Comparison of ENCODE assay signal across 1 cellular context in the genomic region with DNA sequence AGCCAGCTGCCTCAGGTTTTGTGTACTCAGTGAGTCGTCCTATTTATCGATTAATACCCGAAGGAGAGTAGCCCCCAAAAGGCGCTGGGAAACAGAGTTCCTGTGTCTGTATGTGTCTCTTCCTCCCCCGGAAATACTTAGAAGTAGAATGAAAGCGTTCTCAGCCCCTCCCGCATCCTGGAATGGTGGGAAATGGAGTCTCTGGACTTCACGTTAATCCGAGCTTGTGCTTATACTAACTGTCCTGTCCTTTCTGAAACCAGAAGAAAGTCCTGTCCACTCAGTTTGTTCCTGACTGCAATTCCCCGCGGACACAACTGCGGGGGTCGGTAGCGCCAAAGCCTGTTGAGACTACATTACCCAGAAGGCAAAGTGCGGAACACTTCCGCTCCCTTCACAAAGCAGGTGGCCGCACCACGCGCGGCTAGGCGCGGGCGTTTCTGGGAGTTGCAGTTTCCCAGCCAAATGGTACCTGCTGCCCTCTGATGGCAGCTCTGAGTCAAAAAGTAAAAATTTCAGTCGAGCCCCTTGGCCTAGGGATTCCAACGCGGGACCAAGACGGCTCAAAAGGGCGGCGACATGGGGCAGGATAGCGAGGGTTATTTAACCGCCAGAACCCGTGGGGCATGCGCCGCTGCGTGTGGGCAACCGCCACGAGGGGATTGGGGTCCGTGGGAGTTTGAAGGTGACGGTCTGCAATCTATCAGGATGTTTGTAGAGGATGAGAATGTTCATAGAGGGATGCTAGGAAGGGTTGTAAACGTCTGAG.
TF ChIP-seq lines count a peak whose summit lies in the region.

No MANE protein-coding gene starts in this region.

TF ChIP-seq in HepG2, 621 proteins besides CTCF, POLR2A, EP300 and RAD21 (continued from another document and continues in another):
- TF ChIP-seq ZXDC (CRISPR knock-in tag; IDR thresholded peaks at IDR 0.05) (no peak), GABPA (IDR thresholded peaks at IDR 0.05; ENCODE audit: low read depth, low read length) (peak; percentile 76), GABPA (CRISPR knock-in tag; IDR thresholded peaks at IDR 0.05; ENCODE audit: low read depth) (peak; percentile 95), ATM (IDR thresholded peaks at IDR 0.05; ENCODE audit: borderline replicate concordance) (no peak), IRX3 (CRISPR knock-in tag; IDR thresholded peaks at IDR 0.05; ENCODE audit: borderline replicate concordance, low read depth) (no peak), ZBTB38 (CRISPR knock-in tag; IDR thresholded peaks at IDR 0.05) (no peak), KDM3A (CRISPR knock-in tag; IDR thresholded peaks at IDR 0.05; ENCODE audit: low read depth) (no peak), ZNF33B (CRISPR knock-in tag; IDR thresholded peaks at IDR 0.05) (no peak), CBX5 (CRISPR knock-in tag; IDR thresholded peaks at IDR 0.05; ENCODE audit: borderline replicate concordance) (peak; percentile 37; the same call in 1 of the 2 replicates), ZNF383 (CRISPR knock-in tag; IDR thresholded peaks at IDR 0.05; ENCODE audit: borderline replicate concordance) (no peak), DPF2 (CRISPR knock-in tag; IDR thresholded peaks at IDR 0.05; ENCODE audit: borderline replicate concordance, low read depth) (no peak), NFIC (IDR thresholded peaks at IDR 0.05; ENCODE audit: low read length) (no peak), CHCHD3 (CRISPR knock-in tag; IDR thresholded peaks at IDR 0.05) (no peak), DBP (CRISPR knock-in tag; IDR thresholded peaks at IDR 0.05; ENCODE audit: not compliant biosample characterization) (no peak), ZNF615 (CRISPR knock-in tag; IDR thresholded peaks at IDR 0.05; ENCODE audit: borderline replicate concordance) (no peak), MEF2D (CRISPR knock-in tag; IDR thresholded peaks at IDR 0.05) (peak; percentile 49; the same call in 1 of the 2 replicates), ARHGAP35 (CRISPR knock-in tag; IDR thresholded peaks at IDR 0.05; ENCODE audit: borderline replicate concordance) (no peak), ZNF781 (CRISPR knock-in tag; IDR thresholded peaks at IDR 0.05; ENCODE audit: borderline replicate concordance, not compliant biosample characterization) (no peak), ZBTB14 (CRISPR knock-in tag; IDR thresholded peaks at IDR 0.05) (peak; percentile 62), ZIK1 (CRISPR knock-in tag; IDR thresholded peaks at IDR 0.05; ENCODE audit: borderline replicate concordance, low read depth) (no peak), ATAD3A (CRISPR knock-in tag; IDR thresholded peaks at IDR 0.05) (no peak), ZNF556 (CRISPR knock-in tag; IDR thresholded peaks at IDR 0.05; ENCODE audit: borderline replicate concordance) (no peak; the same call in 1 of the 2 replicates), RCOR2 (CRISPR knock-in tag; IDR thresholded peaks at IDR 0.05) (no peak), ZNF136 (CRISPR knock-in tag; IDR thresholded peaks at IDR 0.05; ENCODE audit: low read depth) (no peak), ZNF329 (CRISPR knock-in tag; IDR thresholded peaks at IDR 0.05; ENCODE audit: low read depth) (no peak), MAZ (IDR thresholded peaks at IDR 0.05; ENCODE audit: borderline replicate concordance, low read depth, low read length) (peak; percentile 27; the same call in 1 of the 2 replicates), MAZ (CRISPR knock-in tag; IDR thresholded peaks at IDR 0.05; ENCODE audit: low read depth) (peak; percentile 62; the same call in 1 of the 2 replicates), TBL1XR1 (IDR thresholded peaks at IDR 0.05; ENCODE audit: borderline replicate concordance, low read length, partially characterized antibody) (peak; percentile 83), KDM6A (CRISPR knock-in tag; IDR thresholded peaks at IDR 0.05; ENCODE audit: low read depth) (no peak), FOXO1 (CRISPR knock-in tag; IDR thresholded peaks at IDR 0.05) (no peak), TCF7L2 (IDR thresholded peaks at IDR 0.05; ENCODE audit: low read depth, low read length) (no peak), ZNF530 (CRISPR knock-in tag; IDR thresholded peaks at IDR 0.05; ENCODE audit: low read depth) (no peak), HNRNPLL (IDR thresholded peaks at IDR 0.05; ENCODE audit: low read depth, low read length, poor library complexity, severe bottlenecking) (peak; percentile 74), SP140L (CRISPR knock-in tag; IDR thresholded peaks at IDR 0.05; ENCODE audit: borderline replicate concordance) (no peak), KAT7 (CRISPR knock-in tag; IDR thresholded peaks at IDR 0.05; ENCODE audit: borderline replicate concordance) (no peak), NFRKB (IDR thresholded peaks at IDR 0.05) (no peak), ATF6 (CRISPR knock-in tag; conservative IDR thresholded peaks at IDR 0.05) (no peak), RELA (CRISPR knock-in tag; IDR thresholded peaks at IDR 0.05) (no peak), ZFP36L1 (CRISPR knock-in tag; IDR thresholded peaks at IDR 0.05) (no peak), ZNF709 (CRISPR knock-in tag; IDR thresholded peaks at IDR 0.05) (no peak), ZNF263 (CRISPR knock-in tag; IDR thresholded peaks at IDR 0.05) (no peak), TMF1 (CRISPR knock-in tag; IDR thresholded peaks at IDR 0.05; ENCODE audit: low read depth) (0 out of 2 replicates have a peak, but pooled peaks have one; percentile 14), TARDBP (CRISPR knock-in tag; IDR thresholded peaks at IDR 0.05) (peak; percentile 63), MED13 (CRISPR knock-in tag; IDR thresholded peaks at IDR 0.05) (no peak), ATF5 (CRISPR knock-in tag; IDR thresholded peaks at IDR 0.05; ENCODE audit: low read depth) (no peak; the same call in 1 of the 2 replicates), NR1H2 (CRISPR knock-in tag; IDR thresholded peaks at IDR 0.05; ENCODE audit: borderline replicate concordance, low read depth) (no peak)
- TF ChIP-seq, protein P1, sequence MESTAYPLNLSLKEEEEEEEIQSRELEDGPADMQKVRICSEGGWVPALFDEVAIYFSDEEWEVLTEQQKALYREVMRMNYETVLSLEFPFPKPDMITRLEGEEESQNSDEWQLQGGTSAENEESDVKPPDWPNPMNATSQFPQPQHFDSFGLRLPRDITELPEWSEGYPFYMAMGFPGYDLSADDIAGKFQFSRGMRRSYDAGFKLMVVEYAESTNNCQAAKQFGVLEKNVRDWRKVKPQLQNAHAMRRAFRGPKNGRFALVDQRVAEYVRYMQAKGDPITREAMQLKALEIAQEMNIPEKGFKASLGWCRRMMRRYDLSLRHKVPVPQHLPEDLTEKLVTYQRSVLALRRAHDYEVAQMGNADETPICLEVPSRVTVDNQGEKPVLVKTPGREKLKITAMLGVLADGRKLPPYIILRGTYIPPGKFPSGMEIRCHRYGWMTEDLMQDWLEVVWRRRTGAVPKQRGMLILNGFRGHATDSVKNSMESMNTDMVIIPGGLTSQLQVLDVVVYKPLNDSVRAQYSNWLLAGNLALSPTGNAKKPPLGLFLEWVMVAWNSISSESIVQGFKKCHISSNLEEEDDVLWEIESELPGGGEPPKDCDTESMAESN (CRISPR knock-in tag; conservative IDR thresholded peaks at IDR 0.05), result no peak
- TF ChIP-seq, protein P2, sequence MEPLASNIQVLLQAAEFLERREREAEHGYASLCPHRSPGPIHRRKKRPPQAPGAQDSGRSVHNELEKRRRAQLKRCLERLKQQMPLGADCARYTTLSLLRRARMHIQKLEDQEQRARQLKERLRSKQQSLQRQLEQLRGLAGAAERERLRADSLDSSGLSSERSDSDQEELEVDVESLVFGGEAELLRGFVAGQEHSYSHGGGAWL (CRISPR knock-in tag; IDR thresholded peaks at IDR 0.05), result no peak
- TF ChIP-seq, protein P3, sequence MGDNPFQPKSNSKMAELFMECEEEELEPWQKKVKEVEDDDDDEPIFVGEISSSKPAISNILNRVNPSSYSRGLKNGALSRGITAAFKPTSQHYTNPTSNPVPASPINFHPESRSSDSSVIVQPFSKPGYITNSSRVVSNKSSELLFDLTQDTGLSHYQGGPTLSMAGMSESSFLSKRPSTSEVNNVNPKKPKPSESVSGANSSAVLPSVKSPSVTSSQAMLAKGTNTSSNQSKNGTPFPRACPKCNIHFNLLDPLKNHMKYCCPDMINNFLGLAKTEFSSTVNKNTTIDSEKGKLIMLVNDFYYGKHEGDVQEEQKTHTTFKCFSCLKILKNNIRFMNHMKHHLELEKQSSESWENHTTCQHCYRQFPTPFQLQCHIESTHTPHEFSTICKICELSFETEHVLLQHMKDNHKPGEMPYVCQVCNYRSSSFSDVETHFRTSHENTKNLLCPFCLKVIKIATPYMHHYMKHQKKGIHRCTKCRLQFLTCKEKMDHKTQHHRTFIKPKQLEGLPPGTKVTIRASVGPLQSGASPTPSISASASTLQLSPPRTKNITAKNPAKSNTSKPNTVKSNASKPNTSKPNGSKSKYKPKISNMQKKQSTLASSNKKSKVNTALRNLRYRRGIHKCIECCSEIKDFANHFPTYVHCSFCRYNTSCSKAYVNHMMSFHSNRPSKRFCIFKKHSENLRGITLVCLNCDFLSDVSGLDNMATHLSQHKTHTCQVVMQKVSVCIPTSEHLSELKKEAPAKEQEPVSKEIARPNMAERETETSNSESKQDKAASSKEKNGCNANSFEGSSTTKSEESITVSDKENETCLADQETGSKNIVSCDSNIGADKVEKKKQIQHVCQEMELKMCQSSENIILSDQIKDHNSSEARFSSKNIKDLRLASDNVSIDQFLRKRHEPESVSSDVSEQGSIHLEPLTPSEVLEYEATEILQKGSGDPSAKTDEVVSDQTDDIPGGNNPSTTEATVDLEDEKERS (CRISPR knock-in tag; IDR thresholded peaks at IDR 0.05), result no peak
- TF ChIP-seq, protein P4, sequence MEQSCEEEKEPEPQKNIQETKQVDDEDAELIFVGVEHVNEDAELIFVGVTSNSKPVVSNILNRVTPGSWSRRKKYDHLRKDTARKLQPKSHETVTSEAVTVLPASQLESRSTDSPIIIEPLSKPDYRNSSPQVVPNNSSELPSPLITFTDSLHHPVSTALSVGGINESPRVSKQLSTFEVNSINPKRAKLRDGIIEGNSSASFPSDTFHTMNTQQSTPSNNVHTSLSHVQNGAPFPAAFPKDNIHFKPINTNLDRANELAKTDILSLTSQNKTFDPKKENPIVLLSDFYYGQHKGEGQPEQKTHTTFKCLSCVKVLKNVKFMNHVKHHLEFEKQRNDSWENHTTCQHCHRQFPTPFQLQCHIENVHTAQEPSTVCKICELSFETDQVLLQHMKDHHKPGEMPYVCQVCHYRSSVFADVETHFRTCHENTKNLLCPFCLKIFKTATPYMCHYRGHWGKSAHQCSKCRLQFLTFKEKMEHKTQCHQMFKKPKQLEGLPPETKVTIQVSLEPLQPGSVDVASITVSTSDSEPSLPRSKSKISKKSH (CRISPR knock-in tag; IDR thresholded peaks at IDR 0.05; ENCODE audit: borderline replicate concordance), result peak; percentile 23; the same call in 1 of the 2 replicates
